6 cellular contexts compared by ENCODE assay signal in genomic region chr2:100276716-100277115, GRCh38. TPM values are rescaled to one million over a fixed set of nuclear protein-coding genes. Genes with fewer than 3 reads are reported as not detected.
"Had no signal": no experiment of that assay in that cellular context is flagged by ENCODE, and none has a peak within 500 bp of the region (broad histone marks: within the 10 kb centered on the region; RNA-seq: fewer than 3 reads in every experiment).

No MANE protein-coding gene starts in this region.

- ATAC-seq: GM23338, HCT116 had no signal

- H3K4me2 ChIP-seq: GM23338 had no signal

- H2AFZ ChIP-seq: GM23338 had no signal

- H3K9me3 Mint-ChIP-seq: GM23338, HFFc6 had no signal

- H3K27ac Mint-ChIP-seq: GM23338, HFFc6 had no signal

- H3K36me3 ChIP-seq: HAP-1 had no signal

- H3K4me3 Mint-ChIP-seq: GM23338, HFFc6 had no signal

- H3K9me3 ChIP-seq: HAP-1 had no signal

- H3K4me3 ChIP-seq: GM23338, HAP-1 had no signal

- DNase-seq: HFFc6, IMR-90, KBM-7 had no signal

RNA-seq across cellular contexts. Expression of gene LONRF2, which starts 45.6 kb away (rescaled TPM):
- total RNA-seq: HFFc6 had no signal
